In the genomic region with DNA sequence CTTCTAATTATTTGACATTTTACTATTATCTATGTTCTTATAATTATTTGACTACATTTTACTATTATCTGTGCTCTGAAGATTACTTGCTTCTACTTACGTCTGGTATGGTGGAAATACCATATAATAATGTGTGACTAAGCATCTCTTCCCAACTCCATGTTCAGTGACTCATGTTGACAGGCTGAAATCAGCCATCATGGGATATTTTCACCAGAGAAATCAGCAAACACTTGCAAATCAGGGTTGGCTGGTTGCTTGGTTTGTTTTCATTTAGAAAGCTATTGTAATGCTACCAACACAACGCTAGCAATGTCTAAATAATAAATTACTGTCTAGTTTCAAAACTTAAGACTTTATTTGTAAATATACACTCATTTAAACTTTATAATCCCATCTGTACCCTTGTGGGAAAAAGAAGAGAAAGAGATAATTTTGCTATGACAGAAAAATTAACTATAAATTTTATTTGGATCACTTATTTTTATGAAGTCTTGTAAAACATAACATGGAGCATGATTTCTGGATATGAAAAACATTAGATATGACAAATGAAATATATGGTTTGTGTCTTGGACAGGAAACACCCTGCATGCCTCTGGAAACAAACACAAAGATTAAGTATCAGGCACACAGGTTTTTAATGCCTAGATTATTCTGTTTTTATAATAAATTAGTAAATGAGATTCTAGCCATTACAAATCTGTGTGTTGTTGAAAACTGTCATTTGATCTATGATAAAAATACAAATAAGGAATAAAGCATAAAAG, we compare ENCODE assay signal across 18 cellular contexts.
A peak's percentile ranks its signal among the peaks of the same experiment; 100 is the strongest.
DNase-seq lines count a peak whose midpoint lies in the region.
"Had no signal": no experiment of that assay in that cellular context is flagged by ENCODE, and none has a peak within 500 bp of the region (broad histone marks: within the 10 kb centered on the region; RNA-seq: fewer than 3 reads in every experiment).

No MANE protein-coding gene starts in this region.

- DNase-seq in HS-5 (ENCODE audit: low read depth), result peak; percentile 45
- peak; percentile 7 for DNase-seq in SK-MEL-5 (ENCODE audit: low read depth, low spot score)
- peak; percentile 86 for DNase-seq in fibroblast of peridontal ligament (ENCODE audit: extremely low read depth)
- DNase-seq in skeletal muscle cell (ENCODE audit: low read depth), result peak; percentile 63
- DNase-seq in stimulated activated CD4-positive, alpha-beta T cell treated with anti-CD3 and anti-CD28 coated beads, Interleukin-4, amount 100 ng/mL, for 1 hour, result no peak
- DNase-seq in activated gamma-delta T cell (lab: John Stamatoyannopoulos, UW), result no peak
- no peak for DNase-seq in activated CD4-positive, alpha-beta memory T cell treated with anti-CD3 and anti-CD28 coated beads for 36 hours
- DNase-seq in effector CD4-positive, alpha-beta T cell, result no peak
- DNase-seq: activated gamma-delta T cell treated with Interleukin-2 at 50 U/mL for 16 hours, Caco-2, GOT3, left cardiac atrium, NCI-H1105, NCI-H748 treated with DMSO at 0.1 percent for 48 hours, nephron progenitor cell, transverse colon had no signal

- POLR2A ChIA-PET in activated CD4-positive, alpha-beta memory T cell treated with anti-CD3 and anti-CD28 coated beads for 36 hours (lab: Charles Lee), result no interaction called here

- H3K4me3 ChIP-seq in skeletal muscle cell (ENCODE audit: low read depth, low read length), result no peak overlapping the region
- H3K4me3 ChIP-seq: gastroesophageal sphincter, transverse colon had no signal

- H3K27ac Mint-ChIP-seq in activated CD4-positive, alpha-beta memory T cell treated with anti-CD3 and anti-CD28 coated beads for 36 hours, result no peak overlapping the region
- H3K27ac Mint-ChIP-seq: nephron progenitor cell had no signal

- peaks cover 2% of the 10 kb centered on the region for H3K9me3 Mint-ChIP-seq in activated CD4-positive, alpha-beta memory T cell treated with anti-CD3 and anti-CD28 coated beads for 36 hours
- H3K9me3 Mint-ChIP-seq: nephron progenitor cell had no signal

- in situ Hi-C loops in SK-MEL-5 (cut with HindIII; ENCODE audit: low pct_unique_long_range_greater_than_20kb, low sequenced_read_pairs), result no loop called here

- no peak overlapping the region for H3K4me3 Mint-ChIP-seq in activated CD4-positive, alpha-beta memory T cell treated with anti-CD3 and anti-CD28 coated beads for 36 hours
- H3K4me3 Mint-ChIP-seq: central memory CD8-positive, alpha-beta T cell; nephron progenitor cell had no signal

- H3K36me3 Mint-ChIP-seq in activated CD4-positive, alpha-beta memory T cell treated with anti-CD3 and anti-CD28 coated beads for 36 hours, result no peaks in the 10 kb centered on the region

- intact Hi-C loops in activated CD4-positive, alpha-beta memory T cell treated with anti-CD3 and anti-CD28 coated beads for 36 hours (cut with micrococcal nuclease), result no loop called here

- CTCF ChIA-PET in activated CD4-positive, alpha-beta memory T cell treated with anti-CD3 and anti-CD28 coated beads for 36 hours (lab: Charles Lee), result no interaction called here

- H3K4me1 Mint-ChIP-seq in activated CD4-positive, alpha-beta memory T cell treated with anti-CD3 and anti-CD28 coated beads for 36 hours (ENCODE audit: low read depth), result no peaks in the 10 kb centered on the region
- H3K4me1 Mint-ChIP-seq: central memory CD8-positive, alpha-beta T cell had no signal

- H3K27me3 Mint-ChIP-seq in activated CD4-positive, alpha-beta memory T cell treated with anti-CD3 and anti-CD28 coated beads for 36 hours, result no peaks in the 10 kb centered on the region
- H3K27me3 Mint-ChIP-seq: central memory CD8-positive, alpha-beta T cell had no signal

Comparison
In these comparisons a context has a peak if more than half of its experiments do, and no peak if none do; other contexts are left out.
1. DNase-seq: peak in HS-5 (single experiment), SK-MEL-5 (single experiment), fibroblast of peridontal ligament (single experiment) and skeletal muscle cell (single experiment); none in stimulated activated CD4-positive, alpha-beta T cell treated with anti-CD3 and anti-CD28 coated beads, Interleukin-4, amount 100 ng/mL, for 1 hour (single experiment), activated gamma-delta T cell (single experiment), activated CD4-positive, alpha-beta memory T cell treated with anti-CD3 and anti-CD28 coated beads for 36 hours (single experiment) and effector CD4-positive, alpha-beta T cell (single experiment).